ENCODE assay signal across 1 cellular context in genomic region chr15:41491889-41492288, GRCh38.
TF ChIP-seq lines count a peak whose summit lies in the region.

No MANE protein-coding gene starts in this region.

TF ChIP-seq in HepG2, 621 proteins besides CTCF, POLR2A, EP300 and RAD21:
- TF ChIP-seq ZNF770 (CRISPR knock-in tag; IDR thresholded peaks at IDR 0.05), result peak; percentile 60; the same call in 1 of the 2 replicates
- TF ChIP-seq ZFP36L1 (CRISPR knock-in tag; IDR thresholded peaks at IDR 0.05), result no peak
